In the genomic region with DNA sequence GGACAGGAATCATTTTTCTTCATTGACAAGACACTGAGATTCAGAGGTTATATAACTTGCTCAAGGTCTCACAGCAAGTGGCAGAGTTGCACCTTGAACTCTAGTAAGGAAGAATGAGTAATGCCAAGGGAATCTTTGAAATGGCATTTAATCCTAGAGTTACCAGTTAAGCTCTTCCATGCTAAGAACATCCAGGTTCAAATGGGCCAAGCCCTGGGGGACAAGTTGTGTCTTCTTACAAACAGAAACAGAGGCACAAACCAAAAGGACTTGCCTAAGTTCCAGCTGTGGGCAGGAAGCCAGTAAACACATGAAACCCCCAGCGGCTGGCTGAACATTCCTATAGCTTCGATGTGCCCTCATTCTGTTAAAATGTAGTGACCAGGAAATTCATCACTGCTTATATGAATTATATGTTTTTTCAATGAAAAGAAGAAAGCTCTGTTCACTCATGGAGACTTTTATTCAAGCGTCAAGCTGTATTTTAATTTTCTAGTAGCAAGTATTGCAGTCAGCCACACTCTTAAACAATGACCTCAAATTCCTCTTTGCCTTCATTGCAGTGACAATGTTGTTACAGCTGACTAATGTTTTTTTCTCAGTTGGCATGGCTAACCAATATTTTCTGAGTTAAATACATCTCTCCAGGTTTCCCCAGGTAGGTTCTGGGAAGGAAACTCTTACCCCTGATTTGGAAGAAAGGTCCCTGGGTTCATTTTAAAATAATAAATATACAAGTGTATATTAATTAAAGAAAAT, we compare ENCODE assay signal across 18 cellular contexts.
A peak's percentile ranks its signal among the peaks of the same experiment; 100 is the strongest.
DNase-seq lines count a peak whose midpoint lies in the region; ATAC-seq and TF ChIP-seq lines count a peak whose summit lies in the region.
"Had no signal": no experiment of that assay in that cellular context is flagged by ENCODE, and none has a peak within 500 bp of the region (broad histone marks: within the 10 kb centered on the region; RNA-seq: fewer than 3 reads in every experiment).

No MANE protein-coding gene starts in this region.

- no peaks in the 10 kb centered on the region for H3K27me3 Mint-ChIP-seq in MCF 10A (ENCODE audit: insufficient read depth, unreplicated experiment)
- peaks cover 1% of the 10 kb centered on the region for H3K27me3 Mint-ChIP-seq in endothelial cell (ENCODE audit: unreplicated experiment)
- H3K27me3 Mint-ChIP-seq: activated CD4-positive, alpha-beta T cell treated with anti-CD3 and anti-CD28 coated beads, Interleukin-2, amount 10 ng/mL, durations not matched to agents 24 days and 14 days had no signal

- DNase-seq in LoVo (ENCODE audit: low spot score) (peak; percentile 69), MCF 10A (ENCODE audit: unreplicated experiment) (peak; percentile 70), left colon (no peak), transverse colon (peak; percentile 18), mesenteric fat pad (ENCODE audit: low spot score) (no peak), SIG-M5 (lab: John Stamatoyannopoulos, UW) (no peak), endothelial cell (ENCODE audit: low spot score) (no peak)
- DNase-seq: activated CD4-positive, alpha-beta T cell treated with anti-CD3 and anti-CD28 coated beads, Interleukin-2, amount 10 ng/mL, durations not matched to agents 24 days and 14 days; activated T-cell treated with anti-CD3 and anti-CD28 coated beads, Interleukin-2, amount 50 U/mL, for 72 hours; cortex of kidney; DND-41; hippocampal formation; IMR-90; left ventricle myocardium superior; NCI-H1105; NK-92 treated with Interleukin-12 subunit alpha and Interleukin-12 subunit beta, amount 100 ng/mL, for 24 hours; SHP77 treated with DMSO at 0.1 percent for 48 hours had no signal

- H3K27me3 ChIP-seq in transverse colon, result no peaks in the 10 kb centered on the region

- H3K4me1 Mint-ChIP-seq in MCF 10A (ENCODE audit: insufficient read depth, unreplicated experiment) (peaks cover 24% of the 10 kb centered on the region), endothelial cell (ENCODE audit: unreplicated experiment) (no peaks in the 10 kb centered on the region)
- H3K4me1 Mint-ChIP-seq: activated CD4-positive, alpha-beta T cell treated with anti-CD3 and anti-CD28 coated beads, Interleukin-2, amount 10 ng/mL, durations not matched to agents 24 days and 14 days had no signal

- 72 to 74% methylated on average over 3 of the region's 3 CpGs for WGBS in transverse colon (ENCODE audit: low coverage in 1 of 2), 2 donors

- no peak for TF ChIP-seq EP300 in transverse colon (IDR thresholded peaks at IDR 0.05; ENCODE audit: low read depth)

- H3K4me3 Mint-ChIP-seq in MCF 10A (ENCODE audit: unreplicated experiment), result no peak overlapping the region
- no peak overlapping the region for H3K4me3 Mint-ChIP-seq in endothelial cell (ENCODE audit: unreplicated experiment)
- H3K4me3 Mint-ChIP-seq: activated CD4-positive, alpha-beta T cell treated with anti-CD3 and anti-CD28 coated beads, Interleukin-2, amount 10 ng/mL, durations not matched to agents 24 days and 14 days; activated T-cell treated with anti-CD3 and anti-CD28 coated beads, Interleukin-2, amount 50 U/mL, for 72 hours; natural killer cell treated with Interleukin-12 subunit alpha and Interleukin-12 subunit beta and Interleukin-15 and Interleukin-18, amount 100 ng/mL, for 72 hours had no signal

- peak overlapping the region in 3 of 4 donors; percentile 23 to 41 (median 38) for H3K27ac ChIP-seq in transverse colon

- no TSS peak for BruUV-seq in MCF 10A (replicated peaks; lab: Mats Ljungman, UMichigan)

- in situ Hi-C loops in transverse colon (cut with MboI; ENCODE audit: low pct_ligation_motif_present in 1 of 4, low pct_unique_long_range_greater_than_20kb in 1 of 4, low sequenced_read_pairs in 3 of 4), result no loop called here

- CTCF ChIA-PET in MCF 10A (lab: Yijun Ruan, JAX), result interaction anchor here (0.6 kb wide), 4 partner anchors 70 to 645 kb away, joined by 3 to 4 read pairs (median 3); no protein-coding TSS in a partner anchor

- intact Hi-C loops in MCF 10A (cut with micrococcal nuclease) (loop anchor here (5.0 kb wide), 1 partner anchor 145 kb away; no protein-coding TSS in a partner anchor), left colon (cut with DNase I, micrococcal nuclease) (no loop called here), transverse colon (cut with DNase I; ENCODE audit: low total_unique reads) (no loop called here)

- TF ChIP-seq CTCF in MCF 10A (IDR thresholded peaks at IDR 0.05; ENCODE audit: unreplicated experiment), result no peak
- no peak for TF ChIP-seq CTCF in transverse colon (IDR thresholded peaks at IDR 0.05)
- no peak for TF ChIP-seq CTCF in endothelial cell (IDR thresholded peaks at IDR 0.05; ENCODE audit: unreplicated experiment)

- POLR2A ChIA-PET in MCF 10A (lab: Yijun Ruan, JAX), result interaction anchor here (0.6 to 2.8 kb wide), 7 partner anchors 14 to 215 kb away, joined by 3 to 9 read pairs (median 3); no protein-coding TSS in a partner anchor

- H3K36me3 Mint-ChIP-seq in MCF 10A (ENCODE audit: insufficient read depth, unreplicated experiment), result no peaks in the 10 kb centered on the region
- H3K36me3 Mint-ChIP-seq in endothelial cell (ENCODE audit: low read depth, unreplicated experiment), result no peaks in the 10 kb centered on the region
- H3K36me3 Mint-ChIP-seq: natural killer cell treated with Interleukin-12 subunit alpha and Interleukin-12 subunit beta and Interleukin-15 and Interleukin-18, amount 100 ng/mL, for 72 hours had no signal

- H3K9me3 Mint-ChIP-seq in MCF 10A (ENCODE audit: unreplicated experiment), result no peaks in the 10 kb centered on the region
- H3K9me3 Mint-ChIP-seq in endothelial cell (ENCODE audit: unreplicated experiment), result no peaks in the 10 kb centered on the region

- H3K27ac Mint-ChIP-seq in MCF 10A (ENCODE audit: low read depth, unreplicated experiment) (no peak overlapping the region), endothelial cell (ENCODE audit: unreplicated experiment) (no peak overlapping the region)
- H3K27ac Mint-ChIP-seq: activated CD4-positive, alpha-beta T cell treated with anti-CD3 and anti-CD28 coated beads, Interleukin-2, amount 10 ng/mL, durations not matched to agents 24 days and 14 days; activated T-cell treated with anti-CD3 and anti-CD28 coated beads, Interleukin-2, amount 50 U/mL, for 72 hours; natural killer cell treated with Interleukin-12 subunit alpha and Interleukin-12 subunit beta and Interleukin-15 and Interleukin-18, amount 100 ng/mL, for 72 hours had no signal

- H3K36me3 ChIP-seq in transverse colon, result no peaks in the 10 kb centered on the region

- peaks cover 0 to 11% (median 0%) of the 10 kb centered on the region in 4 donors for H3K4me1 ChIP-seq in transverse colon

- TF ChIP-seq POLR2A in transverse colon (IDR thresholded peaks at IDR 0.05), result no peak

- peak; percentile 94 for ATAC-seq in left colon
- ATAC-seq: activated T-cell treated with anti-CD3 and anti-CD28 coated beads, Interleukin-2, amount 50 U/mL, for 72 hours; left ventricle myocardium superior; natural killer cell treated with Interleukin-12 subunit alpha and Interleukin-12 subunit beta and Interleukin-15 and Interleukin-18, amount 100 ng/mL, for 72 hours had no signal

- no peaks in the 10 kb centered on the region for H3K9me3 ChIP-seq in transverse colon

- H3K4me3 ChIP-seq in transverse colon, result no peak overlapping the region

Comparison
In these comparisons a context has a peak if more than half of its experiments do, and no peak if none do; other contexts are left out.
1. DNase-seq: peak in LoVo (single experiment), MCF 10A (single experiment) and transverse colon (single experiment); none in left colon (0 of 2), mesenteric fat pad (single experiment), SIG-M5 (single experiment) and endothelial cell (single experiment).